ENCODE assay signal across 8 cellular contexts in genomic region chr4:6546681-6547447, GRCh38. TPM values are rescaled to one million over a fixed set of nuclear protein-coding genes. Genes with fewer than 3 reads are reported as not detected.
DNase-seq lines count a peak whose midpoint lies in the region; ATAC-seq and TF ChIP-seq lines count a peak whose summit lies in the region.

No MANE protein-coding gene starts in this region.

- H2AK5ac ChIP-seq in mesendoderm (ENCODE audit: low read length): no peak overlapping the region

- H3K4me3 ChIP-seq in BE2C (ENCODE audit: low read depth, low read length): no peak overlapping the region
- no peak overlapping the region for H3K4me3 ChIP-seq in mesendoderm (ENCODE audit: low read length)

- H4K8ac ChIP-seq in mesendoderm (ENCODE audit: low read depth, low read length): no peak overlapping the region

- H3K18ac ChIP-seq in mesendoderm (ENCODE audit: low read length): no peak overlapping the region

- H4K5ac ChIP-seq in mesendoderm (ENCODE audit: low read length): no peak overlapping the region

- no peaks in the 10 kb centered on the region for H3K36me3 Mint-ChIP-seq in activated CD4-positive, alpha-beta T cell treated with anti-CD3 and anti-CD28 coated beads, Interleukin-2, amount 10 ng/mL, durations not matched to agents 7 days and 5 days (ENCODE audit: low read depth)
- no peaks in the 10 kb centered on the region for H3K36me3 Mint-ChIP-seq in stimulated activated effector memory CD8-positive, alpha-beta T cell treated with anti-CD3 and anti-CD28 coated beads, Interleukin-12 subunit alpha, Interleukin-12 subunit beta, amount 100 ng/mL, for 72 hours

- no peak overlapping the region for H3K9ac ChIP-seq in mesendoderm (ENCODE audit: low read length)

- H3K9me3 ChIP-seq in BE2C: peaks cover 4% of the 10 kb centered on the region; the same call in 1 of the 2 replicates

- H2BK120ac ChIP-seq in mesendoderm (ENCODE audit: low read depth, low read length): no peak overlapping the region

- TF ChIP-seq CTCF in BE2C (IDR thresholded peaks at IDR 0.05; ENCODE audit: low read depth, low read length): peak; percentile 88
- peak; percentile 91 for TF ChIP-seq CTCF in GM20000 (IDR thresholded peaks at IDR 0.05; ENCODE audit: extremely low read depth, missing control alignments)

- H3K36me3 ChIP-seq in BE2C (no peaks in the 10 kb centered on the region), mesendoderm (ENCODE audit: control insufficient read depth, insufficient read depth, low read length) (no peaks in the 10 kb centered on the region)

- no peaks in the 10 kb centered on the region for H3K79me2 ChIP-seq in mesendoderm (ENCODE audit: control insufficient read depth, insufficient read depth, low read length)

- DNase-seq in BE2C (peak; percentile 55), GM20000 (ENCODE audit: low spot score) (peak; percentile 82), NCI-H2171 treated with DMSO at 0.1 percent for 48 hours (lab: John Stamatoyannopoulos, UW) (peak; percentile 52), dermis microvascular lymphatic vessel endothelial cell (ENCODE audit: low read depth in 2 of 2) (peak; percentile 60 to 74), mesendoderm (peak; percentile 79)
- DNase-seq in activated CD4-positive, alpha-beta T cell treated with anti-CD3 and anti-CD28 coated beads, Interleukin-2, amount 10 ng/mL, durations not matched to agents 7 days and 5 days: peak; percentile 67
- peak; percentile 35 to 73 for DNase-seq in stimulated activated effector memory CD8-positive, alpha-beta T cell treated with anti-CD3 and anti-CD28 coated beads, Interleukin-12 subunit alpha, Interleukin-12 subunit beta, amount 100 ng/mL, for 72 hours (ENCODE audit: low spot score in 2 of 2)

- H3K27me3 Mint-ChIP-seq in activated CD4-positive, alpha-beta T cell treated with anti-CD3 and anti-CD28 coated beads, Interleukin-2, amount 10 ng/mL, durations not matched to agents 7 days and 5 days: peaks cover 7% of the 10 kb centered on the region

- no peaks in the 10 kb centered on the region for H3K4me1 Mint-ChIP-seq in activated CD4-positive, alpha-beta T cell treated with anti-CD3 and anti-CD28 coated beads, Interleukin-2, amount 10 ng/mL, durations not matched to agents 7 days and 5 days
- H3K4me1 Mint-ChIP-seq in stimulated activated effector memory CD8-positive, alpha-beta T cell treated with anti-CD3 and anti-CD28 coated beads, Interleukin-12 subunit alpha, Interleukin-12 subunit beta, amount 100 ng/mL, for 72 hours: peaks cover 6% of the 10 kb centered on the region

- WGBS in mesendoderm (ENCODE audit: extremely low coverage, insufficient coverage, low lambda C conversion rate): no CpG with 5 or more reads among the region's 19 CpGs

- H3K56ac ChIP-seq in mesendoderm (ENCODE audit: low read length): peak overlapping the region; percentile 39

- no peak overlapping the region for H3K4ac ChIP-seq in mesendoderm (ENCODE audit: low read depth, low read length)

- no peak overlapping the region for H3K27ac ChIP-seq in mesendoderm (ENCODE audit: low read depth, low read length)

- no peak overlapping the region for H3K4me3 Mint-ChIP-seq in activated CD4-positive, alpha-beta T cell treated with anti-CD3 and anti-CD28 coated beads, Interleukin-2, amount 10 ng/mL, durations not matched to agents 7 days and 5 days
- H3K4me3 Mint-ChIP-seq in stimulated activated effector memory CD8-positive, alpha-beta T cell treated with anti-CD3 and anti-CD28 coated beads, Interleukin-12 subunit alpha, Interleukin-12 subunit beta, amount 100 ng/mL, for 72 hours: no peak overlapping the region

- CTCF ChIA-PET in activated CD4-positive, alpha-beta T cell treated with anti-CD3 and anti-CD28 coated beads, Interleukin-2, amount 10 ng/mL, durations not matched to agents 7 days and 5 days (lab: Charles Lee): interaction anchor here (0.7 to 2.7 kb wide), 6 partner anchors 10 to 535 kb away, joined by 3 to 12 read pairs (median 4); partner anchors contain the start of gene MAN2B2

- H2BK5ac ChIP-seq in mesendoderm (ENCODE audit: low read length): no peak overlapping the region

- no peak overlapping the region for H3K4me2 ChIP-seq in mesendoderm (ENCODE audit: low read length)

- no peak overlapping the region for H3K23ac ChIP-seq in mesendoderm (ENCODE audit: low read length)

- H3K9me3 Mint-ChIP-seq in activated CD4-positive, alpha-beta T cell treated with anti-CD3 and anti-CD28 coated beads, Interleukin-2, amount 10 ng/mL, durations not matched to agents 7 days and 5 days: no peaks in the 10 kb centered on the region
- peaks cover 3% of the 10 kb centered on the region for H3K9me3 Mint-ChIP-seq in stimulated activated effector memory CD8-positive, alpha-beta T cell treated with anti-CD3 and anti-CD28 coated beads, Interleukin-12 subunit alpha, Interleukin-12 subunit beta, amount 100 ng/mL, for 72 hours

- H3K79me1 ChIP-seq in mesendoderm (ENCODE audit: low read length): no peaks in the 10 kb centered on the region

- ATAC-seq in stimulated activated effector memory CD8-positive, alpha-beta T cell treated with anti-CD3 and anti-CD28 coated beads, Interleukin-12 subunit alpha, Interleukin-12 subunit beta, amount 100 ng/mL, for 72 hours: peak; percentile 66
- no peak for ATAC-seq in HG02610 (IDR thresholded peaks at IDR 0.05; ENCODE audit: unreplicated experiment)

- H2BK15ac ChIP-seq in mesendoderm (replicated peaks; ENCODE audit: low read depth): no peak overlapping the region

- H3K27me3 ChIP-seq in BE2C (no peaks in the 10 kb centered on the region), mesendoderm (ENCODE audit: insufficient read depth, low read length, poor library complexity) (no peaks in the 10 kb centered on the region)

- POLR2A ChIA-PET in activated CD4-positive, alpha-beta T cell treated with anti-CD3 and anti-CD28 coated beads, Interleukin-2, amount 10 ng/mL, durations not matched to agents 7 days and 5 days (lab: Charles Lee): interaction anchor here (0.7 kb wide), 1 partner anchor 190 kb away, joined by 3 read pairs; no protein-coding TSS in a partner anchor

- H3K27ac Mint-ChIP-seq in activated CD4-positive, alpha-beta T cell treated with anti-CD3 and anti-CD28 coated beads, Interleukin-2, amount 10 ng/mL, durations not matched to agents 7 days and 5 days: no peak overlapping the region
- H3K27ac Mint-ChIP-seq in stimulated activated effector memory CD8-positive, alpha-beta T cell treated with anti-CD3 and anti-CD28 coated beads, Interleukin-12 subunit alpha, Interleukin-12 subunit beta, amount 100 ng/mL, for 72 hours: no peak overlapping the region

- no peaks in the 10 kb centered on the region for H3K4me1 ChIP-seq in BE2C
- H3K4me1 ChIP-seq in mesendoderm (ENCODE audit: control insufficient read depth, low read depth, low read length): no peaks in the 10 kb centered on the region

RNA-seq across cellular contexts. Expression of gene MAN2B2, which starts 28.1 kb away (rescaled TPM):
- polyA plus RNA-seq in BE2C (2012; ENCODE audit: insufficient read depth, insufficient read length, low read depth): 1.9 TPM
- total RNA-seq in activated CD4-positive, alpha-beta T cell treated with anti-CD3 and anti-CD28 coated beads, Interleukin-2, amount 10 ng/mL, durations not matched to agents 7 days and 5 days: 10 to 100 TPM; 36.1 to 36.7 TPM
- 5.9 and 13.8 TPM in 2 replicates for total RNA-seq in dermis microvascular lymphatic vessel endothelial cell
- 1.3 TPM for polyA plus RNA-seq in mesendoderm (2013, experiment 1 of 2)
- 1.3 TPM for polyA plus RNA-seq in mesendoderm (2013, experiment 2 of 2)
